16 cellular contexts compared by ENCODE assay signal in genomic region chr4:11069581-11069980, GRCh38.
DNase-seq lines count a peak whose midpoint lies in the region; FAIRE-seq lines count a peak whose summit lies in the region.
"Had no signal": no experiment of that assay in that cellular context is flagged by ENCODE, and none has a peak within 500 bp of the region (broad histone marks: within the 10 kb centered on the region; RNA-seq: fewer than 3 reads in every experiment).

No MANE protein-coding gene starts in this region.

- H3K18ac ChIP-seq in mesendoderm (ENCODE audit: low read length): peak overlapping the region; percentile 20

- peak overlapping the region; percentile 58 for H3K56ac ChIP-seq in mesendoderm (ENCODE audit: low read length)

- H3K4me1 ChIP-seq in HUES6 (ENCODE audit: control insufficient read depth, insufficient read depth, low read length): peaks cover 33% of the 10 kb centered on the region
- peaks cover 13% of the 10 kb centered on the region for H3K4me1 ChIP-seq in mesendoderm (ENCODE audit: control insufficient read depth, low read depth, low read length)

- peak overlapping the region; percentile 86 for H2BK5ac ChIP-seq in mesendoderm (ENCODE audit: low read length)

- H2AK5ac ChIP-seq in mesendoderm (ENCODE audit: low read length): no peak overlapping the region

- H3K36me3 ChIP-seq in HUES6 (ENCODE audit: control insufficient read depth, insufficient read depth, low read length) (no peaks in the 10 kb centered on the region), mesendoderm (ENCODE audit: control insufficient read depth, insufficient read depth, low read length) (no peaks in the 10 kb centered on the region)

- FAIRE-seq in GM19239 (lab: Jason Lieb, UNC): no peak
- FAIRE-seq: GM12892 had no signal

- H3K9me3 ChIP-seq in HUES6 (ENCODE audit: control insufficient read depth, insufficient read depth, low read depth, low read length): no peaks in the 10 kb centered on the region

- H3K27me3 ChIP-seq in HUES6 (ENCODE audit: control insufficient read depth, insufficient read depth, low read length): no peaks in the 10 kb centered on the region
- no peaks in the 10 kb centered on the region for H3K27me3 ChIP-seq in mesendoderm (ENCODE audit: insufficient read depth, low read length, poor library complexity)

- H4K5ac ChIP-seq in mesendoderm (ENCODE audit: low read length): no peak overlapping the region

- no peak overlapping the region for H3K23ac ChIP-seq in mesendoderm (ENCODE audit: low read length)

- H3K4ac ChIP-seq in mesendoderm (ENCODE audit: low read depth, low read length): peak overlapping the region; percentile 79

- no peak overlapping the region for H3K4me2 ChIP-seq in mesendoderm (ENCODE audit: low read length)

- H3K27ac ChIP-seq in HUES6 (ENCODE audit: low read depth, low read length) (peak overlapping the region; percentile 28; the same call in 1 of the 2 replicates), mesendoderm (ENCODE audit: low read depth, low read length) (peak overlapping the region; percentile 61)
- H3K27ac ChIP-seq: GM23248 had no signal

- H3K9ac ChIP-seq in HUES6 (ENCODE audit: low read length) (no peak overlapping the region), mesendoderm (ENCODE audit: low read length) (no peak overlapping the region)
- H3K9ac ChIP-seq: GM23248 had no signal

- DNase-seq in cerebellar nuclear complex (lab: John Stamatoyannopoulos, UW) (peak; percentile 18 to 30), mesendoderm (peak; percentile 59), SKM-1 treated with dmso at 0.1 percent for 144 hours (lab: John Stamatoyannopoulos, UW; ENCODE audit: unreplicated experiment) (no peak), GM19239 (ENCODE audit: insufficient read length, low spot score) (no peak), AG08395 (ENCODE audit: low spot score) (no peak)
- no peak for DNase-seq in stimulated activated CD8-positive, alpha-beta memory T cell treated with anti-CD3 and anti-CD28 coated beads, Interleukin-4, amount 100 ng/mL, for 48 hours
- DNase-seq: ACHN; CD4-positive, alpha-beta T cell; DMS79; GDM1; GM23248; H7; IMR-90; KBM-7 had no signal

- H4K8ac ChIP-seq in mesendoderm (ENCODE audit: low read depth, low read length): no peak overlapping the region

- no peaks in the 10 kb centered on the region for H3K79me2 ChIP-seq in mesendoderm (ENCODE audit: control insufficient read depth, insufficient read depth, low read length)

- no peaks in the 10 kb centered on the region for H3K79me1 ChIP-seq in mesendoderm (ENCODE audit: low read length)

- no peak overlapping the region for H2BK15ac ChIP-seq in mesendoderm (replicated peaks; ENCODE audit: low read depth)

- H2BK120ac ChIP-seq in mesendoderm (ENCODE audit: low read depth, low read length): peak overlapping the region; percentile 49

- H3K4me3 ChIP-seq in HUES6 (ENCODE audit: low read depth, low read length) (no peak overlapping the region), mesendoderm (ENCODE audit: low read length) (no peak overlapping the region)
- H3K4me3 ChIP-seq: GM23248 had no signal

- WGBS in mesendoderm (ENCODE audit: extremely low coverage, insufficient coverage, low lambda C conversion rate): no CpG with 5 or more reads among the region's 1 CpG

Comparison
In these comparisons a context has a peak if more than half of its experiments do, and no peak if none do; other contexts are left out.
1. DNase-seq: peak in cerebellar nuclear complex (2 of 2) and mesendoderm (single experiment); none in SKM-1 treated with dmso at 0.1 percent for 144 hours (single experiment), GM19239 (single experiment), stimulated activated CD8-positive, alpha-beta memory T cell treated with anti-CD3 and anti-CD28 coated beads, Interleukin-4, amount 100 ng/mL, for 48 hours (single experiment) and AG08395 (single experiment).